In genomic region chr2:235262750-235263149, GRCh38 we compare ENCODE assay signal across 1 cellular context.
TF ChIP-seq lines count a peak whose summit lies in the region.

No MANE protein-coding gene starts in this region.

TF ChIP-seq in IMR-90, 13 proteins besides CTCF, POLR2A, EP300 and RAD21 (continued from another document):
- TF ChIP-seq CEBPB (IDR thresholded peaks at IDR 0.05; ENCODE audit: low read depth, low read length) (no peak), MAZ (IDR thresholded peaks at IDR 0.05; ENCODE audit: borderline replicate concordance, low read depth, low read length) (no peak), RCOR1 (IDR thresholded peaks at IDR 0.05; ENCODE audit: insufficient replicate concordance, low read length) (no peak)
